ENCODE assay signal across 8 cellular contexts in genomic region chr15:34367128-34368081, GRCh38. TPM values are rescaled to one million over a fixed set of nuclear protein-coding genes. Genes with fewer than 3 reads are reported as not detected.
A peak's percentile ranks its signal among the peaks of the same experiment; 100 is the strongest.
DNase-seq lines count a peak whose midpoint lies in the region; ATAC-seq and TF ChIP-seq lines count a peak whose summit lies in the region.

A gene with protein sequence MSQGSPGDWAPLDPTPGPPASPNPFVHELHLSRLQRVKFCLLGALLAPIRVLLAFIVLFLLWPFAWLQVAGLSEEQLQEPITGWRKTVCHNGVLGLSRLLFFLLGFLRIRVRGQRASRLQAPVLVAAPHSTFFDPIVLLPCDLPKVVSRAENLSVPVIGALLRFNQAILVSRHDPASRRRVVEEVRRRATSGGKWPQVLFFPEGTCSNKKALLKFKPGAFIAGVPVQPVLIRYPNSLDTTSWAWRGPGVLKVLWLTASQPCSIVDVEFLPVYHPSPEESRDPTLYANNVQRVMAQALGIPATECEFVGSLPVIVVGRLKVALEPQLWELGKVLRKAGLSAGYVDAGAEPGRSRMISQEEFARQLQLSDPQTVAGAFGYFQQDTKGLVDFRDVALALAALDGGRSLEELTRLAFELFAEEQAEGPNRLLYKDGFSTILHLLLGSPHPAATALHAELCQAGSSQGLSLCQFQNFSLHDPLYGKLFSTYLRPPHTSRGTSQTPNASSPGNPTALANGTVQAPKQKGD (minus strand): TSS chr15:34367196. CDS start chr15:34367100, 96 bp downstream.

- H2AFZ ChIP-seq in OCI-LY3 (ENCODE audit: low read depth, low read length) = peak within 1 kb of the TSS; percentile 33; the same call in 1 of the 2 replicates

- peak within 1 kb of the TSS; percentile 90 for H3K4me2 ChIP-seq in OCI-LY3 (ENCODE audit: low read length)

- H3K27ac ChIP-seq in OCI-LY3 (ENCODE audit: low read length) = peak within 1 kb of the TSS; percentile 96

- peak within 1 kb of the TSS; percentile 97 for H3K9ac ChIP-seq in OCI-LY3 (ENCODE audit: low read length)

- H3K4me3 ChIP-seq in OCI-LY3 (ENCODE audit: low read length) (peak within 1 kb of the TSS; percentile 98), epithelial cell of esophagus (ENCODE audit: low read length) (peak within 1 kb of the TSS; percentile 79)

- TF ChIP-seq CTCF in OCI-LY3 (IDR thresholded peaks at IDR 0.05; ENCODE audit: low read depth, low read length) = peak; percentile 85
- peak; percentile 80 for TF ChIP-seq CTCF in epithelial cell of esophagus (IDR thresholded peaks at IDR 0.05; ENCODE audit: insufficient read depth, low read depth, low read length, missing control alignments)

- peaks cover 15% of the 10 kb centered on the region for H4K20me1 ChIP-seq in OCI-LY3 (ENCODE audit: insufficient read depth, low read length)

- peak; percentile 72 for ATAC-seq in GM21515 (IDR thresholded peaks at IDR 0.05; ENCODE audit: unreplicated experiment)

- H3K9me3 ChIP-seq in OCI-LY3 (ENCODE audit: insufficient read depth, low read length) = no peaks in the 10 kb centered on the region

- peaks cover 40% of the 10 kb centered on the region for H3K79me2 ChIP-seq in OCI-LY3 (ENCODE audit: low read length)

- peaks cover 45% of the 10 kb centered on the region for H3K4me1 ChIP-seq in OCI-LY3 (ENCODE audit: low read length)

- DNase-seq in DMS114 treated with DMSO at 0.1 percent for 48 hours (lab: John Stamatoyannopoulos, UW; ENCODE audit: unreplicated experiment) (peak; percentile 57), HuH-7 (ENCODE audit: low spot score) (peak; percentile 69), activated T-cell treated with anti-CD3 and anti-CD28 coated beads for 24 hours (ENCODE audit: low read depth) (peak; percentile 81), epithelial cell of esophagus (ENCODE audit: low read depth) (peak; percentile 88), mucosa of gallbladder (ENCODE audit: low spot score) (peak; percentile 89)
- DNase-seq in stimulated activated CD8-positive, alpha-beta memory T cell treated with anti-CD3 and anti-CD28 coated beads, Interleukin-4, amount 100 ng/mL, for 24 hours (ENCODE audit: low read depth) = peak; percentile 75

- peaks cover 28% of the 10 kb centered on the region for H3K36me3 ChIP-seq in OCI-LY3 (replicated peaks; ENCODE audit: low read depth, low read length)

- no peaks in the 10 kb centered on the region for H3K27me3 ChIP-seq in OCI-LY3 (ENCODE audit: low read depth, low read length)

RNA-seq across cellular contexts. Expression of the gene that starts here (rescaled TPM):
- total RNA-seq in mucosa of gallbladder = 97.9 TPM

Comparison
In these comparisons a context has a peak if more than half of its experiments do, and no peak if none do; other contexts are left out.
1. Peak in every context shown above with its lines: DNase-seq, ATAC-seq, H3K4me3 ChIP-seq and H3K27ac ChIP-seq.